In genomic region chr1:228457396-228458176, GRCh38 we compare ENCODE assay signal across 8 cellular contexts. TPM values are rescaled to one million over a fixed set of nuclear protein-coding genes. Genes with fewer than 3 reads are reported as not detected.
DNase-seq lines count a peak whose midpoint lies in the region; ATAC-seq and TF ChIP-seq lines count a peak whose summit lies in the region.

No MANE protein-coding gene starts in this region.

- intact Hi-C loops in A673 (cut with micrococcal nuclease; ENCODE audit: unreplicated experiment), result loop anchor here (1.0 kb wide), 1 partner anchor 29 kb away; no protein-coding TSS in a partner anchor
- intact Hi-C loops in activated CD4-positive, alpha-beta T cell treated with anti-CD3 and anti-CD28 coated beads for 36 hours (cut with DNase I, micrococcal nuclease), result loop anchor here (1.0 to 10.0 kb wide), 12 partner anchors 29 to 1047 kb away; partner anchors contain the start of genes GUK1 (in 2 of the 2), TRIM11 (in 2 of the 2), ARF1 (in 1 of the 2) and IBA57 (in 1 of the 2)

- H3K9me3 ChIP-seq in A673 (ENCODE audit: low read depth, low read length, poor library complexity, severe bottlenecking), result no peaks in the 10 kb centered on the region

- H3K4me3 Mint-ChIP-seq in activated CD4-positive, alpha-beta T cell treated with anti-CD3 and anti-CD28 coated beads for 36 hours, result peak overlapping the region; percentile 88

- no peaks in the 10 kb centered on the region for H3K9me3 Mint-ChIP-seq in activated CD4-positive, alpha-beta T cell treated with anti-CD3 and anti-CD28 coated beads for 36 hours (ENCODE audit: low read depth)

- H3K27ac Mint-ChIP-seq in activated CD4-positive, alpha-beta T cell treated with anti-CD3 and anti-CD28 coated beads for 36 hours, result peak overlapping the region; percentile 96

- BruUV-seq in A673 (replicated peaks; lab: Mats Ljungman, UMichigan), result TSS peak; percentile 80

- POLR2A ChIA-PET in A673 (lab: Charles Lee; ENCODE audit: low non-redundant PET), result interaction anchor here (0.6 to 1.1 kb wide), 4 partner anchors 29 to 292 kb away, joined by 3 to 9 read pairs (median 6); partner anchors contain the start of gene IBA57
- POLR2A ChIA-PET in activated CD4-positive, alpha-beta T cell treated with anti-CD3 and anti-CD28 coated beads for 36 hours (lab: Charles Lee), result interaction anchor here (0.7 to 2.0 kb wide), 6 partner anchors 9 to 375 kb away, joined by 3 to 14 read pairs (median 4); partner anchors contain the start of genes ARF1 and TRIM11

- DNase-seq in A673 (ENCODE audit: low spot score), result peak; percentile 99
- DNase-seq in NCI-H226, result peak; percentile 87
- peak; percentile 92 for DNase-seq in activated CD4-positive, alpha-beta T cell treated with anti-CD3 and anti-CD28 coated beads for 36 hours
- DNase-seq in choroid plexus epithelial cell (ENCODE audit: low read depth), result peak; percentile 99
- peak; percentile 52 to 72 (median 68) for DNase-seq in stimulated activated CD4-positive, alpha-beta T cell treated with anti-CD3 and anti-CD28 coated beads, Interleukin-1b, Interleukin-23, amount 100 ng/mL, for 24 hours (ENCODE audit: low read depth in 4 of 4, low spot score in 1 of 4)

- H3K36me3 ChIP-seq in A673 (ENCODE audit: insufficient read depth, low read length, poor library complexity, severe bottlenecking), result no peaks in the 10 kb centered on the region

- ATAC-seq in GM18870 (IDR thresholded peaks at IDR 0.05; ENCODE audit: unreplicated experiment) (peak; percentile 93), HG03103 (IDR thresholded peaks at IDR 0.05; ENCODE audit: low read depth, unreplicated experiment) (peak; percentile 78)
- peak; percentile 89 for ATAC-seq in activated CD4-positive, alpha-beta T cell treated with anti-CD3 and anti-CD28 coated beads for 36 hours

- H3K4me3 ChIP-seq in A673 (ENCODE audit: low read depth, low read length, poor library complexity, severe bottlenecking) (peak overlapping the region; percentile 84), choroid plexus epithelial cell (ENCODE audit: low read depth, low read length) (peak overlapping the region; percentile 86)

- peak; percentile 45 for TF ChIP-seq CTCF in A673 (conservative IDR thresholded peaks at IDR 0.05; ENCODE audit: low read depth, low read length)
- peak; percentile 42 for TF ChIP-seq CTCF in choroid plexus epithelial cell (conservative IDR thresholded peaks at IDR 0.05; ENCODE audit: low read depth, low read length)

- H3K4me1 Mint-ChIP-seq in activated CD4-positive, alpha-beta T cell treated with anti-CD3 and anti-CD28 coated beads for 36 hours, result peaks cover 30% of the 10 kb centered on the region

- H3K27ac ChIP-seq in A673 (ENCODE audit: low read depth, low read length, poor library complexity, severe bottlenecking) (peak overlapping the region; percentile 87), layer of hippocampus (ENCODE audit: low read depth, low read length) (peak overlapping the region; percentile 86)

- peaks cover 12% of the 10 kb centered on the region for H3K36me3 Mint-ChIP-seq in activated CD4-positive, alpha-beta T cell treated with anti-CD3 and anti-CD28 coated beads for 36 hours (ENCODE audit: low read depth)

- peaks cover 24% of the 10 kb centered on the region for H3K27me3 ChIP-seq in A673 (replicated peaks; ENCODE audit: insufficient read depth, low read depth, low read length, poor library complexity)
- no peaks in the 10 kb centered on the region for H3K27me3 ChIP-seq in layer of hippocampus (ENCODE audit: control insufficient read depth, insufficient read depth, low read length)

- peaks cover 11% of the 10 kb centered on the region for H3K4me1 ChIP-seq in A673 (ENCODE audit: insufficient read depth, low read length, poor library complexity, severe bottlenecking)

- no peaks in the 10 kb centered on the region for H3K27me3 Mint-ChIP-seq in activated CD4-positive, alpha-beta T cell treated with anti-CD3 and anti-CD28 coated beads for 36 hours

- CTCF ChIA-PET in A673 (lab: Charles Lee), result interaction anchor here (0.5 to 0.7 kb wide), 2 partner anchors 14 to 243 kb away, joined by 3 to 5 read pairs; no protein-coding TSS in a partner anchor
- CTCF ChIA-PET in activated CD4-positive, alpha-beta T cell treated with anti-CD3 and anti-CD28 coated beads for 36 hours (lab: Charles Lee), result interaction anchor here (0.5 to 4.1 kb wide), 13 partner anchors 7 to 988 kb away, joined by 3 to 16 read pairs (median 4); partner anchors contain the start of gene ARF1

RNA-seq across cellular contexts. Expression of gene RNF187, which starts 29.6 kb away (rescaled TPM):
- total RNA-seq in A673 (2021), result 146 and 170 TPM in 2 replicates
- total RNA-seq in activated CD4-positive, alpha-beta T cell treated with anti-CD3 and anti-CD28 coated beads for 36 hours, result 100 to 1,000 TPM; 114 to 155 TPM

RNA-seq across cellular contexts. Expression of gene TRIM17, which starts 40.9 kb away (rescaled TPM):
- 0.54 and 0.72 TPM in 2 replicates for total RNA-seq in A673 (2021)
- total RNA-seq in activated CD4-positive, alpha-beta T cell treated with anti-CD3 and anti-CD28 coated beads for 36 hours, result 1 to 10 TPM; 1.2 to 1.3 TPM

RNA-seq across cellular contexts. Expression of gene TRIM11, which starts 51.0 kb away (rescaled TPM):
- total RNA-seq in A673 (2021), result 41.8 and 46.6 TPM in 2 replicates
- total RNA-seq in activated CD4-positive, alpha-beta T cell treated with anti-CD3 and anti-CD28 coated beads for 36 hours, result 10 to 100 TPM; 27.0 to 33.3 TPM

Comparison
In these comparisons a context has a peak if more than half of its experiments do, and no peak if none do; other contexts are left out.
1. Peak in every context shown above with its lines: DNase-seq, ATAC-seq, H3K4me3 ChIP-seq and H3K27ac ChIP-seq.